ENCODE assay signal across 27 cellular contexts in genomic region chr12:81360916-81361315, GRCh38.
"Had no signal": no experiment of that assay in that cellular context is flagged by ENCODE, and none has a peak within 500 bp of the region (broad histone marks: within the 10 kb centered on the region; RNA-seq: fewer than 3 reads in every experiment).

No MANE protein-coding gene starts in this region.

- DNase-seq: activated CD4-positive, alpha-beta memory T cell treated with anti-CD3 and anti-CD28 coated beads, Interleukin-2, amount 10 ng/mL, durations not matched to agents 7 days and 5 days; activated CD4-positive, alpha-beta T cell treated with anti-CD3 and anti-CD28 coated beads for 36 hours; activated CD4-positive, alpha-beta T cell treated with anti-CD3 and anti-CD28 coated beads, Interleukin-2, amount 50 U/mL, for 1 hour; activated naive CD4-positive, alpha-beta T cell treated with anti-CD3 and anti-CD28 coated beads, Interleukin-2, amount 50 U/mL, for 16 hours; activated naive CD8-positive, alpha-beta T cell treated with anti-CD3 and anti-CD28 coated beads, Interleukin-2, amount 10 ng/mL, durations not matched to agents 7 days and 5 days; activated T-cell treated with anti-CD3 and anti-CD28 coated beads, Interleukin-2, amount 50 U/mL, for 72 hours; adrenal gland; aorta; IMR-90; Kasumi-1; KBM-7; NCI-H1048; NCI-H1417; NCI-H1930; NCI-H2171; NCI-H2227 treated with DMSO at 0.1 percent for 48 hours; NCI-H446 treated with DMSO at 0.1 percent for 48 hours; NCI-H524 treated with DMSO at 0.1 percent for 48 hours; NCI-H82; OCI-M1; RPMI8226; T-cell; T-helper 2 cell; T1000 had no signal

- H3K27ac ChIP-seq: adrenal gland, breast epithelium, SK-N-MC, VCaP had no signal

- H3K9me3 ChIP-seq: adrenal gland, breast epithelium had no signal

- H3K4me1 ChIP-seq: breast epithelium had no signal

- H3K27me3 ChIP-seq: adrenal gland, breast epithelium had no signal

- H3K36me3 ChIP-seq: adrenal gland, breast epithelium had no signal

- H3K4me3 ChIP-seq: adrenal gland, breast epithelium, SK-N-MC had no signal
